Comparison of ENCODE assay signal across 8 cellular contexts in genomic region chr1:145823565-145824498, GRCh38. TPM values are rescaled to one million over a fixed set of nuclear protein-coding genes. Genes with fewer than 3 reads are reported as not detected.
DNase-seq lines count a peak whose midpoint lies in the region; ATAC-seq and TF ChIP-seq lines count a peak whose summit lies in the region.

Gene POLR3C (plus strand): TSS chr1:145824200. CDS start chr1:145825777, 1,577 bp downstream.
Gene RNF115 (minus strand): TSS chr1:145824095. CDS start chr1:145823873, 222 bp downstream.

- peaks cover 13 to 25% (median 22%) of the 10 kb centered on the region in 4 donors for H3K36me3 ChIP-seq in liver (ENCODE audit: control insufficient read depth in 4 of 4, insufficient read depth in 3 of 4, low read depth in 1 of 4, low read length in 3 of 4)

- H3K27me3 Mint-ChIP-seq in CD14-positive monocyte (ENCODE audit: low read depth in 3 of 3): peaks cover 0 to 4% (median 3%) of the 10 kb centered on the region in 3 donors

- peak within 1 kb of the TSS; percentile 93 to 96 for H3K4me3 Mint-ChIP-seq in CD14-positive monocyte

- H3K27ac Mint-ChIP-seq in CD14-positive monocyte: peak within 1 kb of the TSS; percentile 93 to 98 (median 96)

- H3K36me3 Mint-ChIP-seq in CD14-positive monocyte: peaks cover 33 to 35% of the 10 kb centered on the region in 2 donors

- under 1% methylated on average over 89 of the region's 89 CpGs for WGBS in liver

- no peaks in the 10 kb centered on the region for H3K9me3 Mint-ChIP-seq in CD14-positive monocyte

- DNase-seq in CD14-positive monocyte (ENCODE audit: low spot score) (peak; percentile 62), NCI-H82 (lab: John Stamatoyannopoulos, UW) (peak; percentile 96), dermis microvascular lymphatic vessel endothelial cell (ENCODE audit: low read depth in 2 of 2) (peak; percentile 55 to 94)
- peak; percentile 80 to 85 for DNase-seq in activated CD4-positive, alpha-beta T cell treated with anti-CD3 and anti-CD28 coated beads, Interleukin-2, amount 50 U/mL, for 48 hours
- DNase-seq in stimulated activated CD4-positive, alpha-beta T cell treated with anti-CD3 and anti-CD28 coated beads, Interleukin-4, amount 100 ng/mL, for 24 hours: peak; percentile 84

- TF ChIP-seq RAD21 in liver (IDR thresholded peaks at IDR 0.05): peak; percentile 21 to 44

- TF ChIP-seq CTCF in CD14-positive monocyte (IDR thresholded peaks at IDR 0.05) (no peak), liver (IDR thresholded peaks at IDR 0.05; ENCODE audit: low read depth, low read length, missing input control) (no peak)

- intact Hi-C loops in CD14-positive monocyte (cut with micrococcal nuclease): no loop called here

- H3K27me3 ChIP-seq in liver (ENCODE audit: control insufficient read depth in 4 of 4, insufficient read depth in 4 of 4, low read length in 3 of 4): no peaks in the 10 kb centered on the region

- no peaks in the 10 kb centered on the region for H3K9me3 ChIP-seq in liver (ENCODE audit: control insufficient read depth in 4 of 4, low read length in 3 of 4)

- peak; percentile 86 for ATAC-seq in GM19438 (IDR thresholded peaks at IDR 0.05; ENCODE audit: low read depth, unreplicated experiment)
- ATAC-seq in HG03571 (IDR thresholded peaks at IDR 0.05; ENCODE audit: unreplicated experiment): peak; percentile 83

- peaks cover 17% of the 10 kb centered on the region for H3K4me1 Mint-ChIP-seq in CD14-positive monocyte

- H3K27ac ChIP-seq in liver (ENCODE audit: low read depth in 1 of 2, low read length in 2 of 2): peak within 1 kb of the TSS; percentile 85 to 94

- H3K9ac ChIP-seq in liver (ENCODE audit: low read depth in 1 of 2, low read length in 2 of 2): peak within 1 kb of the TSS; percentile 88 to 99

- H3K4me3 ChIP-seq in liver (ENCODE audit: low read depth in 1 of 3, low read length in 3 of 3): peak within 1 kb of the TSS; percentile 74 to 98 (median 93)

- peaks cover 4 to 12% (median 7%) of the 10 kb centered on the region in 4 donors for H3K4me1 ChIP-seq in liver (ENCODE audit: control insufficient read depth in 4 of 4, insufficient read depth in 4 of 4, low read length in 3 of 4)

TF ChIP-seq in liver, 16 proteins besides CTCF, POLR2A, EP300 and RAD21:
- peak; percentile 23 to 25 for TF ChIP-seq HNF4A (conservative IDR thresholded peaks at IDR 0.05)
- peak; percentile 16 to 30 for TF ChIP-seq EGR1 (IDR thresholded peaks at IDR 0.05; ENCODE audit: low read depth in 2 of 2)
- peak; percentile 46 to 78 for TF ChIP-seq GABPA (IDR thresholded peaks at IDR 0.05 in 1 of 2, conservative IDR thresholded peaks at IDR 0.05 in 1 of 2)
- TF ChIP-seq JUND (IDR thresholded peaks at IDR 0.05): no peak
- no peak for TF ChIP-seq ATF3 (IDR thresholded peaks at IDR 0.05)
- TF ChIP-seq FOXA2 (IDR thresholded peaks at IDR 0.05): no peak
- peak; percentile 60 for TF ChIP-seq TAF1 (conservative IDR thresholded peaks at IDR 0.05)
- TF ChIP-seq MAX (IDR thresholded peaks at IDR 0.05): peak; percentile 78
- TF ChIP-seq NR2F2 (IDR thresholded peaks at IDR 0.05): no peak
- TF ChIP-seq YY1 (IDR thresholded peaks at IDR 0.05): peak; percentile 79
- TF ChIP-seq HNF4G (IDR thresholded peaks at IDR 0.05): no peak
- TF ChIP-seq ZBTB33 (IDR thresholded peaks at IDR 0.05): no peak
- TF ChIP-seq REST (IDR thresholded peaks at IDR 0.05): peak; percentile 71
- no peak for TF ChIP-seq FOXA1 (IDR thresholded peaks at IDR 0.05)
- peak; percentile 25 to 31 for TF ChIP-seq RXRA (IDR thresholded peaks at IDR 0.05)
- peak; percentile 55 for TF ChIP-seq SP1 (IDR thresholded peaks at IDR 0.05)

RNA-seq across cellular contexts. Expression of gene POLR3C, which starts in this region (rescaled TPM):
- polyA plus RNA-seq in CD14-positive monocyte (10 to 100 TPM; 30.5 to 41.3 TPM), liver (1 to 10 TPM; 6.3 to 8.5 TPM)
- total RNA-seq in dermis microvascular lymphatic vessel endothelial cell (21.2 and 25.7 TPM in 2 replicates), liver (10 to 100 TPM; 12.6 to 22.0 TPM)

RNA-seq across cellular contexts. Expression of gene RNF115, which starts in this region (rescaled TPM):
- 1 to 10 TPM; 3.5 to 5.4 TPM for polyA plus RNA-seq in CD14-positive monocyte
- total RNA-seq in dermis microvascular lymphatic vessel endothelial cell: 10.4 and 12.8 TPM in 2 replicates
- 10 to 100 TPM in 1 of 2 donors, 1 to 10 TPM in 1; 8.5 to 10.0 TPM for total RNA-seq in liver
- polyA plus RNA-seq in liver: 1 to 10 TPM; 3.2 to 6.7 TPM

Comparison
In these comparisons a context has a peak if more than half of its experiments do, and no peak if none do; other contexts are left out.
1. Peak in every context shown above with its lines: DNase-seq, ATAC-seq, H3K4me3 ChIP-seq and H3K27ac ChIP-seq.